In the genomic region with DNA sequence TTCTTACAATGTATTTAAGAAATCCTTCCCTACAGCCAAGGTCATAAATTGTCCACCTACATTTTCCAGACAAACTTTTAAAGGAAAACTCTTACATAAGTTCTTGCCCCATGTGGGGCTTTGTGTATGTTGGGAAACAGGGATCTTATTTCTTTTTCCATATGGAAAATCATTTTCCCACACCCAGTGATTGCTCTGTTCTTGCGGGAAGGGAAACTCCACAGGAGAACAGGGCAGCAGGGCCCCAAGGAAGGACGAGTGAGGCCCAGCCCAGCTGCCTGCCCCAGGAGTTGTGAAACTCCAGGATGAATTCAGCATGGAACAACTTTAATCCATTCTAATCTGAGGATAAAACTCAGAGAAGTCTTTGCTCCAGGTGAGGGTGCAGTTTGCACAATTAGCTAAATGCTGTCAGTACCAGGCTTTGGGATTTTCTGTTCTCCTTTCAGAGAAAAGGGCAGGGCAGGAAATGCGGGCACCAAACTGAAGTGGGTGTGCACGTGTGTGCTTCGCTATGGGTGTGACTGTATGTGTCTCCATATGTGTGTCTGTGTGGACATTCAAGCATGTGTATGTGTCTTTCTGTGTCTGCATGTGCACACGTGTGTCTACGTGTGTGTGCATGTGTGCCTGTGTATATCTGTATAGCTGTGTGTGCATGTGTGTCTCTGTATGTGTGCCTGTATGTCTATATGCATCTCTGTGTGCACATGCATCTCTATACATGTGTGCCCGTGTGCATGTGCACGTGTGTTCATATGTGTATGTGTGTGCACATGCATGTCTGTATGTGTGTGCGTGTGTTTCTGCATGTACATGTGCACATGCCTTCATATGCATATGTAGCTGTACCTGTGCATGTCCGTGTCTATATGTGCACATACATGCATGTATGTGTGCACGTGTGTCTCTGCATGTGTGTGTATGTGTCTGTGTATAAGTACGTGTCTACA, we compare ENCODE assay signal across 11 cellular contexts.
A peak's percentile ranks its signal among the peaks of the same experiment; 100 is the strongest.
DNase-seq lines count a peak whose midpoint lies in the region; TF ChIP-seq lines count a peak whose summit lies in the region.
"Had no signal": no experiment of that assay in that cellular context is flagged by ENCODE, and none has a peak within 500 bp of the region (broad histone marks: within the 10 kb centered on the region; RNA-seq: fewer than 3 reads in every experiment).

No MANE protein-coding gene starts in this region.

- POLR2A ChIA-PET in HEK293 (lab: Yijun Ruan, JAX), result no interaction called here

- peak overlapping the region; percentile 44 for H3K4me2 ChIP-seq in smooth muscle cell

- no peaks in the 10 kb centered on the region for H3K4me1 ChIP-seq in HEK293 (ENCODE audit: control insufficient read depth, insufficient read depth, low read length)
- H3K4me1 ChIP-seq in SJSA1 (replicated peaks), result peaks cover 40% of the 10 kb centered on the region
- H3K4me1 ChIP-seq in smooth muscle cell (ENCODE audit: low read depth), result peaks cover 40% of the 10 kb centered on the region

- no peaks in the 10 kb centered on the region for H4K20me1 ChIP-seq in smooth muscle cell (ENCODE audit: low read depth)

- no peak overlapping the region for H3K27ac ChIP-seq in HEK293 (ENCODE audit: extremely low read depth, low read depth, low read length)
- H3K27ac ChIP-seq in SJSA1, result peak overlapping the region; percentile 28
- H3K27ac ChIP-seq in smooth muscle cell (ENCODE audit: low read depth), result peak overlapping the region; percentile 61
- no peak overlapping the region for H3K27ac ChIP-seq in dorsolateral prefrontal cortex
- H3K27ac ChIP-seq: VCaP had no signal

- no peaks in the 10 kb centered on the region for H3K9me3 ChIP-seq in HEK293 (ENCODE audit: control insufficient read depth, insufficient read depth, low read depth, low read length)
- no peaks in the 10 kb centered on the region for H3K9me3 ChIP-seq in SJSA1 (replicated peaks)
- no peaks in the 10 kb centered on the region for H3K9me3 ChIP-seq in smooth muscle cell (replicated peaks; ENCODE audit: low read depth)
- H3K9me3 ChIP-seq: body of pancreas, lower lobe of right lung had no signal

- H3K36me3 ChIP-seq in HEK293 (ENCODE audit: control insufficient read depth in 2 of 2, insufficient read depth in 1 of 2, low read length in 2 of 2) (no peaks in the 10 kb centered on the region), SJSA1 (no peaks in the 10 kb centered on the region), smooth muscle cell (ENCODE audit: low read depth) (no peaks in the 10 kb centered on the region)
- H3K36me3 ChIP-seq: lower lobe of right lung had no signal

- H3K27me3 ChIP-seq in SJSA1 (replicated peaks), result no peaks in the 10 kb centered on the region
- no peaks in the 10 kb centered on the region for H3K27me3 ChIP-seq in smooth muscle cell (ENCODE audit: low read depth)
- H3K27me3 ChIP-seq in dorsolateral prefrontal cortex, result no peaks in the 10 kb centered on the region
- H3K27me3 ChIP-seq: body of pancreas had no signal

- TF ChIP-seq CTCF in HEK293 (tag by site-specific recombination; IDR thresholded peaks at IDR 0.05) (no peak), fibroblast of villous mesenchyme (IDR thresholded peaks at IDR 0.05; ENCODE audit: insufficient read depth, low read depth, low read length) (no peak), smooth muscle cell (IDR thresholded peaks at IDR 0.05; ENCODE audit: borderline replicate concordance, insufficient read depth, poor library complexity, severe bottlenecking) (no peak), dorsolateral prefrontal cortex (IDR thresholded peaks at IDR 0.05 in 54 of 56, conservative IDR thresholded peaks at IDR 0.05 in 2 of 56; ENCODE audit: low read depth in 1 of 56, partially characterized antibody in 56 of 56) (no peak)

- no peak overlapping the region for H3K9ac ChIP-seq in smooth muscle cell (ENCODE audit: low read depth)

- H2AFZ ChIP-seq in smooth muscle cell (ENCODE audit: low read depth), result no peak overlapping the region

- no peak overlapping the region for H3K4me3 ChIP-seq in HEK293 (ENCODE audit: low read depth, low read length)
- H3K4me3 ChIP-seq in SJSA1, result no peak overlapping the region
- no peak overlapping the region for H3K4me3 ChIP-seq in fibroblast of villous mesenchyme (ENCODE audit: low read depth, low read length)
- H3K4me3 ChIP-seq in smooth muscle cell, result no peak overlapping the region
- H3K4me3 ChIP-seq in dorsolateral prefrontal cortex, result no peak overlapping the region
- H3K4me3 ChIP-seq: body of pancreas, lower lobe of right lung had no signal

- WGBS in smooth muscle cell (ENCODE audit: low lambda C conversion rate), result 82% methylated on average over 13 of the region's 13 CpGs

- intact Hi-C loops in dorsolateral prefrontal cortex (cut with DNase I), result no loop called here

- peaks cover 9% of the 10 kb centered on the region for H3F3A ChIP-seq in smooth muscle cell (ENCODE audit: low read depth)

- CTCF ChIA-PET in HEK293 (lab: Yijun Ruan, JAX), result no interaction called here

- no peaks in the 10 kb centered on the region for H3K79me2 ChIP-seq in smooth muscle cell (ENCODE audit: low read depth)

- DNase-seq in SJSA1 (ENCODE audit: low read depth in 1 of 2, low spot score in 2 of 2), result no peak
- DNase-seq in fibroblast of villous mesenchyme (ENCODE audit: low read depth), result peak; percentile 97
- DNase-seq in smooth muscle cell (lab: John Stamatoyannopoulos, UW; ENCODE audit: unreplicated experiment), result no peak
- DNase-seq in dorsolateral prefrontal cortex, result no peak
- no peak for DNase-seq in NCI-H69 (lab: John Stamatoyannopoulos, UW)
- no peak for DNase-seq in GM19240 (ENCODE audit: insufficient read length, low spot score)
- DNase-seq in NCI-H1417 (lab: John Stamatoyannopoulos, UW), result no peak
- DNase-seq: lower lobe of right lung had no signal

TF ChIP-seq in HEK293, 187 proteins besides CTCF, POLR2A, EP300 and RAD21:
- peak; percentile 72 for TF ChIP-seq ZSCAN4 (tag by site-specific recombination; IDR thresholded peaks at IDR 0.05)
- TF ChIP-seq ZBTB48 (tag by site-specific recombination; IDR thresholded peaks at IDR 0.05), result no peak

Comparison
In these comparisons a context has a peak if more than half of its experiments do, and no peak if none do; other contexts are left out.
1. H3K27ac ChIP-seq: peak in SJSA1 (single experiment) and smooth muscle cell (single experiment); none in HEK293 (single experiment) and dorsolateral prefrontal cortex (0 of 59).